ENCODE assay signal across 8 cellular contexts in genomic region chr1:50968021-50968883, GRCh38. TPM values are rescaled to one million over a fixed set of nuclear protein-coding genes. Genes with fewer than 3 reads are reported as not detected.
DNase-seq lines count a peak whose midpoint lies in the region; ATAC-seq, FAIRE-seq and TF ChIP-seq lines count a peak whose summit lies in the region.

No MANE protein-coding gene starts in this region.

- H3K27ac ChIP-seq in A673 (ENCODE audit: low read depth, low read length, poor library complexity, severe bottlenecking) (peak overlapping the region; percentile 97), spleen (peak overlapping the region; percentile 96 to 98 (median 97))

- peak overlapping the region; percentile 92 for H3K4me3 ChIP-seq in A673 (ENCODE audit: low read depth, low read length, poor library complexity, severe bottlenecking)
- peak overlapping the region; percentile 88 for H3K4me3 ChIP-seq in bronchial epithelial cell (ENCODE audit: low read depth, low read length)
- H3K4me3 ChIP-seq in spleen: peak overlapping the region; percentile 56 to 86 (median 80)

- peak; percentile 50 for TF ChIP-seq CTCF in A673 (conservative IDR thresholded peaks at IDR 0.05; ENCODE audit: low read depth, low read length)
- no peak for TF ChIP-seq CTCF in WTC11 (IDR thresholded peaks at IDR 0.05)
- TF ChIP-seq CTCF in bronchial epithelial cell (IDR thresholded peaks at IDR 0.05; ENCODE audit: insufficient read depth, low read length, severe bottlenecking): peak; percentile 49
- peak; percentile 17 to 69 (median 51) for TF ChIP-seq CTCF in spleen (IDR thresholded peaks at IDR 0.05 in 8 of 11, conservative IDR thresholded peaks at IDR 0.05 in 3 of 11)

- no peak for FAIRE-seq in bronchial epithelial cell (lab: Jason Lieb, UNC)

- peak; percentile 15 to 67 (median 55) for TF ChIP-seq POLR2A in spleen (IDR thresholded peaks at IDR 0.05)

- H3K4me1 ChIP-seq in A673 (ENCODE audit: insufficient read depth, low read length, poor library complexity, severe bottlenecking): peaks cover 19% of the 10 kb centered on the region
- H3K4me1 ChIP-seq in spleen: peaks cover 3 to 60% (median 28%) of the 10 kb centered on the region in 6 donors

- H3K27me3 Mint-ChIP-seq in WTC11 (ENCODE audit: low read depth): peaks cover 94% of the 10 kb centered on the region

- H3K4me1 Mint-ChIP-seq in WTC11: peaks cover 18% of the 10 kb centered on the region

- CTCF ChIA-PET in A673 (lab: Charles Lee): no interaction called here
- CTCF ChIA-PET in WTC11 (lab: Charles Lee): interaction anchor here (1.4 to 2.8 kb wide), 4 partner anchors 8 to 224 kb away, joined by 3 to 14 read pairs (median 10); partner anchors contain the start of gene FAF1

- H3K27me3 ChIP-seq in A673 (replicated peaks; ENCODE audit: insufficient read depth, low read depth, low read length, poor library complexity): no peaks in the 10 kb centered on the region
- no peaks in the 10 kb centered on the region for H3K27me3 ChIP-seq in bronchial epithelial cell (ENCODE audit: control insufficient read depth, insufficient read depth, low read length)
- peaks cover 0 to 33% (median 0%) of the 10 kb centered on the region in 7 donors for H3K27me3 ChIP-seq in spleen (replicated peaks in 1 of 7)

- no peak overlapping the region for H3K27ac Mint-ChIP-seq in WTC11

- H3K9me3 ChIP-seq in A673 (ENCODE audit: low read depth, low read length, poor library complexity, severe bottlenecking): no peaks in the 10 kb centered on the region
- no peaks in the 10 kb centered on the region for H3K9me3 ChIP-seq in spleen

- H3K36me3 ChIP-seq in A673 (ENCODE audit: insufficient read depth, low read length, poor library complexity, severe bottlenecking) (peaks cover 7% of the 10 kb centered on the region), bronchial epithelial cell (ENCODE audit: control insufficient read depth, insufficient read depth, low read length) (no peaks in the 10 kb centered on the region), spleen (no peaks in the 10 kb centered on the region)

- no TSS peak for BruUV-seq in A673 (replicated peaks; lab: Mats Ljungman, UMichigan)

- peak; percentile 96 for DNase-seq in A673 (ENCODE audit: low spot score)
- DNase-seq in NCI-H2171 treated with DMSO at 0.1 percent for 48 hours (lab: John Stamatoyannopoulos, UW): peak; percentile 91
- peak; percentile 87 for DNase-seq in WTC11 (ENCODE audit: low spot score)
- DNase-seq in bronchial epithelial cell (ENCODE audit: low read depth): peak; percentile 73
- peak; percentile 91 for DNase-seq in iris pigment epithelial cell (ENCODE audit: low read depth)
- DNase-seq in spleen: peak; percentile 96

- ATAC-seq in GM18861 (IDR thresholded peaks at IDR 0.05; ENCODE audit: unreplicated experiment): peak; percentile 36
- ATAC-seq in HG03103 (IDR thresholded peaks at IDR 0.05; ENCODE audit: low read depth, unreplicated experiment): peak; percentile 53
- peak; percentile 83 for ATAC-seq in WTC11

- 0 to 1% (median 1%) methylated on average over 55 to 80 of the region's 80 CpGs for whole genome bisulfite sequencing in spleen, 5 donors

- POLR2A ChIA-PET in A673 (lab: Charles Lee; ENCODE audit: low non-redundant PET) (no interaction called here), WTC11 (lab: Charles Lee) (interaction anchor here (0.6 kb wide), 1 partner anchor 46 kb away, joined by 5 read pairs; no protein-coding TSS in a partner anchor)

- no peaks in the 10 kb centered on the region for H3K36me3 Mint-ChIP-seq in WTC11

- no peaks in the 10 kb centered on the region for H3K9me3 Mint-ChIP-seq in WTC11

- intact Hi-C loops in A673 (cut with micrococcal nuclease; ENCODE audit: unreplicated experiment): loop anchor here (5.0 kb wide), 1 partner anchor 96 kb away; no protein-coding TSS in a partner anchor
- intact Hi-C loops in spleen (cut with DNase I; ENCODE audit: low total_unique reads): no loop called here

- peak overlapping the region; percentile 69 for H3K4me3 Mint-ChIP-seq in WTC11

TF ChIP-seq in WTC11, 78 proteins besides CTCF, POLR2A, EP300 and RAD21:
- no peak for TF ChIP-seq ZSCAN18 (CRISPR knock-in tag; IDR thresholded peaks at IDR 0.05)
- TF ChIP-seq ATF1 (CRISPR knock-in tag; IDR thresholded peaks at IDR 0.05): 0 out of 2 replicates have a peak, but pooled peaks have one; percentile 25
- TF ChIP-seq MLX (CRISPR knock-in tag; IDR thresholded peaks at IDR 0.05): peak; percentile 49; the same call in 1 of the 2 replicates
- peak; percentile 49; the same call in 1 of the 2 replicates for TF ChIP-seq ZNF263 (CRISPR knock-in tag; IDR thresholded peaks at IDR 0.05; ENCODE audit: low read depth)
- peak; percentile 57 for TF ChIP-seq SP1 (CRISPR knock-in tag; conservative IDR thresholded peaks at IDR 0.05)
- no peak for TF ChIP-seq E2F4 (CRISPR knock-in tag; IDR thresholded peaks at IDR 0.05; ENCODE audit: borderline replicate concordance, low read depth)
- TF ChIP-seq MYBL2 (CRISPR knock-in tag; IDR thresholded peaks at IDR 0.05): peak; percentile 26; the same call in 1 of the 2 replicates
- TF ChIP-seq MAX (CRISPR knock-in tag; IDR thresholded peaks at IDR 0.05): peak; percentile 79
- TF ChIP-seq E2F5 (CRISPR knock-in tag; IDR thresholded peaks at IDR 0.05): peak; percentile 92; the same call in 1 of the 2 replicates
- TF ChIP-seq GABPB1 (CRISPR knock-in tag; IDR thresholded peaks at IDR 0.05): peak; percentile 31; the same call in 1 of the 2 replicates
- no peak for TF ChIP-seq CREB1 (CRISPR knock-in tag; IDR thresholded peaks at IDR 0.05)

RNA-seq across cellular contexts. Expression of gene CDKN2C, which starts 1.8 kb away (rescaled TPM):
- total RNA-seq in A673 (2021) (50.9 and 53.5 TPM in 2 replicates), WTC11 (2021) (0.11 to 0.14 TPM in 2 of 3 replicates, not detected in the other), bronchial epithelial cell (0.79 and 1.0 TPM in 2 replicates), spleen (10 to 100 TPM in 4 of 7 donors, 1 to 10 TPM in 3; 6.9 to 18.2 (median 10.1) TPM)
- polyA plus RNA-seq in spleen: 10 to 100 TPM in 2 of 3 donors, 1 to 10 TPM in 1; 7.7 to 17.9 (median 17.6) TPM

RNA-seq across cellular contexts. Expression of gene FAF1, which starts 8.2 kb away (rescaled TPM):
- total RNA-seq in A673 (2021): 105 and 109 TPM in 2 replicates
- 50.4 to 53.5 TPM (median 53.5 TPM) in 3 replicates for total RNA-seq in WTC11 (2021)
- 44.5 and 52.7 TPM in 2 replicates for total RNA-seq in bronchial epithelial cell
- 10 to 100 TPM; 36.2 to 58.7 (median 43.9) TPM for total RNA-seq in spleen
- polyA plus RNA-seq in spleen: 10 to 100 TPM; 16.7 to 20.0 (median 19.2) TPM

Comparison
In these comparisons a context has a peak if more than half of its experiments do, and no peak if none do; other contexts are left out.
1. Peak in every context shown above with its lines: DNase-seq, ATAC-seq, H3K4me3 ChIP-seq and H3K27ac ChIP-seq.